Comparison of ENCODE assay signal across 39 cellular contexts in the genomic region with DNA sequence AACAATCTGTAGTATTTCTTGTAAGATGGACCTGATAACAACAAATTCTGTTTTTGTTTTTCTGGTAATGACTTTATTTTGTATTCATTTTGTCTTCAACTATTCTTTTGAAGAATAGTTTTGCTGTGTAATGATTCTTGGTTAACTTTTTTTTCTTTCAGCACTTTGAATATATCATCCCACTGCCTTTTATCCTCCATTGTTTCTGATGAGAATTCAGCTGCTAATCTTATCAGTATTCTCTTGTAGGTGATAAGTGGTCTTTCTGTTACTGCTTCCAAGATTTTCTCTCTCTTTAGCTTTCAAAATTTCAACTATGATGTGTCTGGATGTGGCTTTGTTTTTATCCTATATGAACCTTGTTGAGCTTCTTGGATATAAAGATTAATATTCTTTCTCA.
"Had no signal": no experiment of that assay in that cellular context is flagged by ENCODE, and none has a peak within 500 bp of the region (broad histone marks: within the 10 kb centered on the region; RNA-seq: fewer than 3 reads in every experiment).

No MANE protein-coding gene starts in this region.

- H3K4me3 ChIP-seq: adrenal gland, ascending aorta, body of pancreas, breast epithelium, cardiac muscle cell had no signal

- H3K27ac Mint-ChIP-seq: activated naive CD4-positive, alpha-beta T cell treated with anti-CD3 and anti-CD28 coated beads for 36 hours; activated naive CD4-positive, alpha-beta T cell treated with anti-CD3 and anti-CD28 coated beads, Interleukin-2, amount 10 ng/mL, durations not matched to agents 7 days and 5 days; activated naive CD4-positive, alpha-beta T cell treated with anti-CD3 and anti-CD28 coated beads, Interleukin-2, amount 50 U/mL, for 24 hours; activated naive CD4-positive, alpha-beta T cell treated with anti-CD3 and anti-CD28 coated beads, Interleukin-2, amount 50 U/mL, for 72 hours; activated naive CD8-positive, alpha-beta T cell; activated naive CD8-positive, alpha-beta T cell treated with anti-CD3 and anti-CD28 coated beads for 36 hours; activated naive CD8-positive, alpha-beta T cell treated with anti-CD3 and anti-CD28 coated beads, Interleukin-2, amount 10 ng/mL, durations not matched to agents 7 days and 5 days; activated naive CD8-positive, alpha-beta T cell treated with anti-CD3 and anti-CD28 coated beads, Interleukin-2, amount 50 U/mL, for 24 hours; activated T-cell treated with anti-CD3 and anti-CD28 coated beads, Interleukin-2, amount 50 U/mL, for 24 hours; activated T-cell treated with anti-CD3 and anti-CD28 coated beads, Interleukin-2, amount 50 U/mL, for 72 hours; activated T-helper 1 cell treated with anti-CD3 and anti-CD28 coated beads, Interleukin-12 subunit alpha, Interleukin-12 subunit beta, Interleukin-2, Interleukin-4 antibody, amounts not matched to agents 30 ng/mL and 10 ng/mL and 1 ng/mL, durations not matched to agents 14 hours and 24 hours and 36 hours; activated T-helper 17 cell treated with anti-CD3 and anti-CD28 coated beads, Interleukin-2, amount 50 U/mL, for 72 hours; activated T-helper 2 cell treated with anti-CD3 and anti-CD28 coated beads, Interferon-gamma antibody, Interleukin-2, Interleukin-4, amounts not matched to agents 10 μg/mL and 5 μg/mL and 100 μg/mL, durations not matched to agents 14 hours and 24 hours and 36 hours; brain had no signal

- H3K4me1 ChIP-seq: adrenal gland, ascending aorta, body of pancreas, breast epithelium had no signal

- H3K36me3 Mint-ChIP-seq: activated naive CD4-positive, alpha-beta T cell treated with anti-CD3 and anti-CD28 coated beads, Interleukin-2, amount 10 ng/mL, durations not matched to agents 7 days and 5 days; activated naive CD8-positive, alpha-beta T cell treated with anti-CD3 and anti-CD28 coated beads, Interleukin-2, amount 10 ng/mL, durations not matched to agents 7 days and 5 days had no signal

- H3K9me3 ChIP-seq: ascending aorta, body of pancreas, breast epithelium had no signal

- H3K27me3 ChIP-seq: adrenal gland, ascending aorta, body of pancreas, brain microvascular endothelial cell, breast epithelium had no signal

- H3K4me1 Mint-ChIP-seq: activated naive CD4-positive, alpha-beta T cell treated with anti-CD3 and anti-CD28 coated beads, Interleukin-2, amount 10 ng/mL, durations not matched to agents 7 days and 5 days; activated naive CD4-positive, alpha-beta T cell treated with anti-CD3 and anti-CD28 coated beads, Interleukin-2, amount 50 U/mL, for 24 hours; activated naive CD8-positive, alpha-beta T cell treated with anti-CD3 and anti-CD28 coated beads for 36 hours; activated naive CD8-positive, alpha-beta T cell treated with anti-CD3 and anti-CD28 coated beads, Interleukin-2, amount 10 ng/mL, durations not matched to agents 7 days and 5 days; activated naive CD8-positive, alpha-beta T cell treated with anti-CD3 and anti-CD28 coated beads, Interleukin-2, amount 50 U/mL, for 24 hours; activated T-helper 17 cell treated with anti-CD3 and anti-CD28 coated beads, Interleukin-2, amount 50 U/mL, for 72 hours; central memory CD8-positive, alpha-beta T cell had no signal

- H3K9me3 Mint-ChIP-seq: activated naive CD4-positive, alpha-beta T cell treated with anti-CD3 and anti-CD28 coated beads, Interleukin-2, amount 10 ng/mL, durations not matched to agents 7 days and 5 days; activated naive CD8-positive, alpha-beta T cell treated with anti-CD3 and anti-CD28 coated beads, Interleukin-2, amount 10 ng/mL, durations not matched to agents 7 days and 5 days; activated T-cell treated with anti-CD3 and anti-CD28 coated beads, Interleukin-2, amount 50 U/mL, for 24 hours; activated T-helper 1 cell treated with anti-CD3 and anti-CD28 coated beads, Interleukin-12 subunit alpha, Interleukin-12 subunit beta, Interleukin-2, Interleukin-4 antibody, amounts not matched to agents 30 ng/mL and 10 ng/mL and 1 ng/mL, durations not matched to agents 14 hours and 24 hours and 36 hours; activated T-helper 2 cell treated with anti-CD3 and anti-CD28 coated beads, Interferon-gamma antibody, Interleukin-2, Interleukin-4, amounts not matched to agents 10 μg/mL and 5 μg/mL and 100 μg/mL, durations not matched to agents 14 hours and 24 hours and 36 hours; central memory CD8-positive, alpha-beta T cell had no signal

- H3K36me3 ChIP-seq: adrenal gland, ascending aorta, brain microvascular endothelial cell, breast epithelium, cardiac muscle cell had no signal

- FAIRE-seq: astrocyte, bronchial epithelial cell had no signal

- DNase-seq: activated effector memory CD4-positive, alpha-beta T cell treated with anti-CD3 and anti-CD28 coated beads, Interleukin-2, amount 50 U/mL, for 16 hours; activated effector memory CD4-positive, alpha-beta T cell treated with Interleukin-2 at 50 U/mL for 16 hours; activated gamma-delta T cell; activated gamma-delta T cell treated with Interleukin-2 at 50 U/mL for 16 hours; activated naive CD4-positive, alpha-beta T cell; activated naive CD4-positive, alpha-beta T cell treated with anti-CD3 and anti-CD28 coated beads for 36 hours; activated naive CD4-positive, alpha-beta T cell treated with anti-CD3 and anti-CD28 coated beads, Interleukin-2, amount 10 ng/mL, durations not matched to agents 7 days and 5 days; activated naive CD4-positive, alpha-beta T cell treated with anti-CD3 and anti-CD28 coated beads, Interleukin-2, amount 50 U/mL, for 16 hours; activated naive CD4-positive, alpha-beta T cell treated with Interleukin-2 at 50 U/mL for 16 hours; activated naive CD8-positive, alpha-beta T cell treated with anti-CD3 and anti-CD28 coated beads for 36 hours; activated naive CD8-positive, alpha-beta T cell treated with anti-CD3 and anti-CD28 coated beads, Interleukin-2, amount 10 ng/mL, durations not matched to agents 7 days and 5 days; activated naive CD8-positive, alpha-beta T cell treated with anti-CD3 and anti-CD28 coated beads, Interleukin-2, amount 50 U/mL, for 24 hours; activated T-cell treated with anti-CD3 and anti-CD28 coated beads, Interleukin-2, amount 50 U/mL, for 24 hours; activated T-cell treated with anti-CD3 and anti-CD28 coated beads, Interleukin-2, amount 50 U/mL, for 4 hours; activated T-cell treated with anti-CD3 and anti-CD28 coated beads, Interleukin-2, amount 50 U/mL, for 48 hours; activated T-cell treated with anti-CD3 and anti-CD28 coated beads, Interleukin-2, amount 50 U/mL, for 72 hours; adrenal gland; amniotic stem cell; amygdala; anterior cingulate cortex; aorta; body of pancreas; brain microvascular endothelial cell; caudate nucleus; central memory CD4-positive, alpha-beta T cell; cerebellar nuclear complex had no signal

- ATAC-seq: activated naive CD4-positive, alpha-beta T cell treated with anti-CD3 and anti-CD28 coated beads, Interleukin-2, amount 50 U/mL, for 72 hours; activated naive CD8-positive, alpha-beta T cell treated with anti-CD3 and anti-CD28 coated beads, Interleukin-2, amount 50 U/mL, for 24 hours; activated T-cell treated with anti-CD3 and anti-CD28 coated beads, Interleukin-2, amount 50 U/mL, for 4 hours; activated T-cell treated with anti-CD3 and anti-CD28 coated beads, Interleukin-2, amount 50 U/mL, for 72 hours; activated T-helper 17 cell treated with anti-CD3 and anti-CD28 coated beads, Interleukin-2, amount 50 U/mL, for 72 hours; body of pancreas had no signal

- H3K27ac ChIP-seq: adrenal gland, ascending aorta, body of pancreas, brain microvascular endothelial cell, breast epithelium, cardiac muscle cell had no signal

- H3K4me3 Mint-ChIP-seq: activated naive CD4-positive, alpha-beta T cell treated with anti-CD3 and anti-CD28 coated beads for 36 hours; activated naive CD4-positive, alpha-beta T cell treated with anti-CD3 and anti-CD28 coated beads, Interleukin-2, amount 10 ng/mL, durations not matched to agents 7 days and 5 days; activated naive CD4-positive, alpha-beta T cell treated with anti-CD3 and anti-CD28 coated beads, Interleukin-2, amount 50 U/mL, for 24 hours; activated naive CD8-positive, alpha-beta T cell; activated naive CD8-positive, alpha-beta T cell treated with anti-CD3 and anti-CD28 coated beads for 36 hours; activated naive CD8-positive, alpha-beta T cell treated with anti-CD3 and anti-CD28 coated beads, Interleukin-2, amount 10 ng/mL, durations not matched to agents 7 days and 5 days; activated naive CD8-positive, alpha-beta T cell treated with anti-CD3 and anti-CD28 coated beads, Interleukin-2, amount 50 U/mL, for 24 hours; activated T-cell treated with anti-CD3 and anti-CD28 coated beads, Interleukin-2, amount 50 U/mL, for 24 hours; activated T-cell treated with anti-CD3 and anti-CD28 coated beads, Interleukin-2, amount 50 U/mL, for 4 hours; activated T-cell treated with anti-CD3 and anti-CD28 coated beads, Interleukin-2, amount 50 U/mL, for 72 hours; activated T-helper 1 cell treated with anti-CD3 and anti-CD28 coated beads, Interleukin-12 subunit alpha, Interleukin-12 subunit beta, Interleukin-2, Interleukin-4 antibody, amounts not matched to agents 30 ng/mL and 10 ng/mL and 1 ng/mL, durations not matched to agents 14 hours and 24 hours and 36 hours; activated T-helper 17 cell treated with anti-CD3 and anti-CD28 coated beads, Interleukin-2, amount 50 U/mL, for 72 hours; brain; central memory CD8-positive, alpha-beta T cell had no signal
